In the genomic region with DNA sequence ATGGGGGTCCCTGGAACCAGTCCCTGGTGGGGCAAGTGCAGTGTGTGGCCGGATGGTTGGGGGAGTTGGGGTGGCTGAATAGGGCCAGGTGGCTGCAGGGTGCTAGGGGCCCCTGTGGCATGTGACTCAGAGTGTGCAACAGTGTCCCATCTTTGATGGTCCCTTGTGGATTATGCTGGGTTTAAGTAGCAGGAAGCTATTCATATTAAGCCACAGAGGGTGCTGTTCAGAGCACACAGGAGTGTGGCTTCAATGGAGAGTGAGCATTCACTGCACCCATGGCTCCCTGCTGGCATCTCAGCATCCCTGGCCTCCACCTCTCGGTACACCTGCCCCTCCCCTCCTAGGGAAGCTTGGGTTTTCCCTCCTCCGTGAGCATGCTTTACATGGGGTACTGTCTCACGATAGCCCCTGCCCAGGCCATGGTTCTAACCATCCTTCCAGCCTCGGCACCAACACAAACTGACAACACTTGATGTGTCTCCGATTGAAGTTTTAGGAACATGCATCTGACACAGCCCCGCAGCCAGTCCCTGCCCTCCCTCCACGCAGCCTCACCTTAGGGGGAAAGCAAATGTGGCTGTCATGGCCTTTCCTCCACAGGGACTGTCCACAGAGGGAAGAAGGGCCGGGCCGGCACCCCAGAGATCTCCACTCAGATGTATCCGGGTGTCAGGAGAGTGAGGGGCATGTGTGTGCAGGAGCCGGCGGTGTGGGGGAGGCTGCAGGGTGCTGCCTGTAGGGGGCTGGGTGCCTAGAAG, we compare ENCODE assay signal across 8 cellular contexts. TPM values are rescaled to one million over a fixed set of nuclear protein-coding genes. Genes with fewer than 3 reads are reported as not detected.
DNase-seq lines count a peak whose midpoint lies in the region; ATAC-seq and TF ChIP-seq lines count a peak whose summit lies in the region.

No MANE protein-coding gene starts in this region.

- H3K27ac Mint-ChIP-seq in glutamatergic neuron (ENCODE audit: unreplicated experiment), result peak overlapping the region; percentile 48

- 0 out of 4 replicates have a peak overlapping the region, but pooled peaks of 1 of the 2 experiments have one; percentile 31 for H3K4me3 ChIP-seq in DND-41 (ENCODE audit: low read depth in 1 of 2, low read length in 2 of 2)

- H3K36me3 Mint-ChIP-seq in glutamatergic neuron (ENCODE audit: unreplicated experiment), result peaks cover 15% of the 10 kb centered on the region

- H3K9ac ChIP-seq in DND-41 (ENCODE audit: low read depth, low read length), result no peak overlapping the region

- H3K4me3 Mint-ChIP-seq in glutamatergic neuron (ENCODE audit: unreplicated experiment), result no peak overlapping the region

- peak overlapping the region; percentile 56 for H3K4me2 ChIP-seq in DND-41 (ENCODE audit: insufficient read depth, low read length)

- no peaks in the 10 kb centered on the region for H3K79me2 ChIP-seq in DND-41 (ENCODE audit: insufficient read depth, low read length)

- ATAC-seq in DND-41 (ENCODE audit: insufficient read depth, low read depth), result peak; percentile 77
- peak; percentile 70 for ATAC-seq in GM19043 (IDR thresholded peaks at IDR 0.05; ENCODE audit: low read depth, unreplicated experiment)
- ATAC-seq in HG03103 (IDR thresholded peaks at IDR 0.05; ENCODE audit: low read depth, unreplicated experiment), result peak; percentile 55
- ATAC-seq in HG03135 (IDR thresholded peaks at IDR 0.05; ENCODE audit: unreplicated experiment), result no peak

- H3K27ac ChIP-seq in DND-41 (ENCODE audit: low read length), result no peak overlapping the region

- H3K4me1 ChIP-seq in DND-41 (ENCODE audit: insufficient read depth, low read length), result peaks cover 37% of the 10 kb centered on the region

- H3K9me3 ChIP-seq in DND-41 (ENCODE audit: insufficient read depth, low read length, severe bottlenecking), result no peaks in the 10 kb centered on the region

- peaks cover 31% of the 10 kb centered on the region for H3K9me3 Mint-ChIP-seq in glutamatergic neuron (ENCODE audit: unreplicated experiment)

- H3K36me3 ChIP-seq in DND-41 (ENCODE audit: insufficient read depth, low read length), result peaks cover 14% of the 10 kb centered on the region; the same call in 1 of the 2 replicates

- peaks cover 34% of the 10 kb centered on the region for H3K27me3 Mint-ChIP-seq in glutamatergic neuron (ENCODE audit: unreplicated experiment)

- in situ Hi-C loops in SK-MEL-5 (cut with HindIII; ENCODE audit: low pct_unique_long_range_greater_than_20kb, low sequenced_read_pairs), result no loop called here

- H4K20me1 ChIP-seq in DND-41 (ENCODE audit: insufficient read depth, low read length), result peaks cover 84% of the 10 kb centered on the region

- H3K4me1 Mint-ChIP-seq in glutamatergic neuron (ENCODE audit: low read depth, unreplicated experiment), result peaks cover 37% of the 10 kb centered on the region

- TF ChIP-seq CTCF in DND-41 (IDR thresholded peaks at IDR 0.05; ENCODE audit: borderline replicate concordance, extremely low read depth, low read length, poor library complexity, severe bottlenecking) (peak; percentile 56), glutamatergic neuron (IDR thresholded peaks at IDR 0.05; ENCODE audit: partially characterized antibody, unreplicated experiment) (no peak)

- H2AFZ ChIP-seq in DND-41 (ENCODE audit: low read depth, low read length), result no peak overlapping the region

- H3K27me3 ChIP-seq in DND-41 (ENCODE audit: insufficient read depth, low read length, poor library complexity), result peaks cover 23% of the 10 kb centered on the region

- peak; percentile 57 for DNase-seq in DND-41
- DNase-seq in SK-MEL-5 (ENCODE audit: low read depth, low spot score), result peak; percentile 11
- DNase-seq in glutamatergic neuron, result no peak
- DNase-seq in SHP77 (lab: John Stamatoyannopoulos, UW), result no peak
- no peak for DNase-seq in stimulated activated CD4-positive, alpha-beta T cell treated with anti-CD3 and anti-CD28 coated beads, Interleukin-1b, Interleukin-23, amount 100 ng/mL, for 48 hours

RNA-seq across cellular contexts. Expression of a gene that starts 30.4 kb away (rescaled TPM):
- 25.1 and 26.9 TPM in 2 replicates for total RNA-seq in SK-MEL-5 (2014; rRNA removed; shearing (Covaris generic))
- polyA plus RNA-seq in SK-MEL-5 (2015; cell fraction: cytosol; rRNA removed), result 99.6 and 115 TPM in 2 replicates
- 99.0 and 111 TPM in 2 replicates for polyA plus RNA-seq in SK-MEL-5 (2015; cell fraction: nucleus; rRNA removed)
- total RNA-seq in glutamatergic neuron (ENCODE audit: unreplicated experiment), result 24.2 TPM

Comparison
In these comparisons a context has a peak if more than half of its experiments do, and no peak if none do; other contexts are left out.
1. DNase-seq: peak in DND-41 (single experiment) and SK-MEL-5 (single experiment); none in glutamatergic neuron (single experiment), SHP77 (0 of 2) and stimulated activated CD4-positive, alpha-beta T cell treated with anti-CD3 and anti-CD28 coated beads, Interleukin-1b, Interleukin-23, amount 100 ng/mL, for 48 hours (single experiment).